ENCODE assay signal across 8 cellular contexts in genomic region chr7:152341039-152341913, GRCh38.
DNase-seq lines count a peak whose midpoint lies in the region; ATAC-seq and TF ChIP-seq lines count a peak whose summit lies in the region.

No MANE protein-coding gene starts in this region.

- H3K9ac ChIP-seq in endodermal cell (ENCODE audit: extremely low read depth, low read length, poor library complexity, severe bottlenecking), result no peak overlapping the region
- no peak overlapping the region for H3K9ac ChIP-seq in mesendoderm (ENCODE audit: low read length)

- H3K4me1 ChIP-seq in endodermal cell (ENCODE audit: control insufficient read depth, insufficient read depth, low read length) (no peaks in the 10 kb centered on the region), mesendoderm (ENCODE audit: control insufficient read depth, low read depth, low read length) (no peaks in the 10 kb centered on the region)

- H3K79me2 ChIP-seq in mesendoderm (ENCODE audit: control insufficient read depth, insufficient read depth, low read length), result no peaks in the 10 kb centered on the region

- TF ChIP-seq CTCF in GM12873 (IDR thresholded peaks at IDR 0.05; ENCODE audit: insufficient read depth, low read depth, low read length, missing control alignments) (peak; percentile 35), endodermal cell (conservative IDR thresholded peaks at IDR 0.05) (peak; percentile 65)

- H3K4ac ChIP-seq in mesendoderm (ENCODE audit: low read depth, low read length), result no peak overlapping the region

- no peaks in the 10 kb centered on the region for H3K9me3 ChIP-seq in endodermal cell (ENCODE audit: control insufficient read depth, low read length)

- no peaks in the 10 kb centered on the region for H3K27me3 Mint-ChIP-seq in endodermal cell (ENCODE audit: insufficient read depth)

- H3K56ac ChIP-seq in mesendoderm (ENCODE audit: low read length), result no peak overlapping the region

- no peak overlapping the region for H3K4me3 ChIP-seq in endodermal cell (ENCODE audit: low read length)
- no peak overlapping the region for H3K4me3 ChIP-seq in mesendoderm (ENCODE audit: low read length)

- H2BK15ac ChIP-seq in mesendoderm (replicated peaks; ENCODE audit: low read depth), result no peak overlapping the region

- peak; percentile 54 for ATAC-seq in HG02973 (IDR thresholded peaks at IDR 0.05; ENCODE audit: unreplicated experiment)

- H3K36me3 ChIP-seq in endodermal cell (ENCODE audit: control insufficient read depth, insufficient read depth, low read length) (peaks cover 3% of the 10 kb centered on the region), mesendoderm (ENCODE audit: control insufficient read depth, insufficient read depth, low read length) (no peaks in the 10 kb centered on the region)

- H2BK120ac ChIP-seq in mesendoderm (ENCODE audit: low read depth, low read length), result no peak overlapping the region

- H3K36me3 Mint-ChIP-seq in endodermal cell (ENCODE audit: low read depth), result peaks cover 8% of the 10 kb centered on the region

- no peak overlapping the region for H3K27ac ChIP-seq in endodermal cell (ENCODE audit: low read depth, low read length)
- no peak overlapping the region for H3K27ac ChIP-seq in mesendoderm (ENCODE audit: low read depth, low read length)

- no peak overlapping the region for H4K5ac ChIP-seq in mesendoderm (ENCODE audit: low read length)

- no peak overlapping the region for H3K18ac ChIP-seq in mesendoderm (ENCODE audit: low read length)

- H2AK5ac ChIP-seq in mesendoderm (ENCODE audit: low read length), result no peak overlapping the region

- no peak overlapping the region for H4K8ac ChIP-seq in mesendoderm (ENCODE audit: low read depth, low read length)

- H3K27me3 ChIP-seq in endodermal cell (ENCODE audit: control insufficient read depth, insufficient read depth, low read length, poor library complexity, severe bottlenecking) (no peaks in the 10 kb centered on the region), mesendoderm (ENCODE audit: insufficient read depth, low read length, poor library complexity) (no peaks in the 10 kb centered on the region)

- no peaks in the 10 kb centered on the region for H3K9me3 Mint-ChIP-seq in endodermal cell

- no peak overlapping the region for H3K27ac Mint-ChIP-seq in endodermal cell

- H3K23ac ChIP-seq in mesendoderm (ENCODE audit: low read length), result no peak overlapping the region

- no peak overlapping the region for H3K4me2 ChIP-seq in mesendoderm (ENCODE audit: low read length)

- no peak overlapping the region for H3K4me3 Mint-ChIP-seq in endodermal cell

- WGBS in endodermal cell (ENCODE audit: insufficient coverage in 1 of 2, insufficient read length in 1 of 2), 2 experiments, result 81 to 100% methylated on average over 1 to 2 of the region's 2 CpGs
- WGBS in mesendoderm (ENCODE audit: extremely low coverage, insufficient coverage, low lambda C conversion rate), result no CpG with 5 or more reads among the region's 2 CpGs

- in situ Hi-C loops in ACHN (cut with HindIII; ENCODE audit: low pct_ligation_motif_present, low pct_unique_long_range_greater_than_20kb, low sequenced_read_pairs), result no loop called here

- H3K4me1 Mint-ChIP-seq in endodermal cell, result peaks cover 6% of the 10 kb centered on the region

- no peak overlapping the region for H2BK5ac ChIP-seq in mesendoderm (ENCODE audit: low read length)

- peaks cover 8% of the 10 kb centered on the region for H3K79me1 ChIP-seq in mesendoderm (ENCODE audit: low read length)

- DNase-seq in ACHN, result peak; percentile 87
- DNase-seq in NCI-H748 (lab: John Stamatoyannopoulos, UW; ENCODE audit: unreplicated experiment), result peak; percentile 4
- DNase-seq in endodermal cell, result peak; percentile 51
- peak; percentile 40 for DNase-seq in mesendoderm
- DNase-seq in activated effector memory CD4-positive, alpha-beta T cell treated with anti-CD3 and anti-CD28 coated beads, Interleukin-2, amount 50 U/mL, for 16 hours, result no peak
- DNase-seq in activated T-cell treated with anti-CD3 and anti-CD28 coated beads, Interleukin-2, amount 50 U/mL, for 48 hours, result no peak

Comparison
In these comparisons a context has a peak if more than half of its experiments do, and no peak if none do; other contexts are left out.
1. DNase-seq: peak in ACHN (single experiment), NCI-H748 (single experiment), endodermal cell (single experiment) and mesendoderm (single experiment); none in activated effector memory CD4-positive, alpha-beta T cell treated with anti-CD3 and anti-CD28 coated beads, Interleukin-2, amount 50 U/mL, for 16 hours (single experiment) and activated T-cell treated with anti-CD3 and anti-CD28 coated beads, Interleukin-2, amount 50 U/mL, for 48 hours (0 of 2).